ENCODE assay signal across 20 cellular contexts in the genomic region with DNA sequence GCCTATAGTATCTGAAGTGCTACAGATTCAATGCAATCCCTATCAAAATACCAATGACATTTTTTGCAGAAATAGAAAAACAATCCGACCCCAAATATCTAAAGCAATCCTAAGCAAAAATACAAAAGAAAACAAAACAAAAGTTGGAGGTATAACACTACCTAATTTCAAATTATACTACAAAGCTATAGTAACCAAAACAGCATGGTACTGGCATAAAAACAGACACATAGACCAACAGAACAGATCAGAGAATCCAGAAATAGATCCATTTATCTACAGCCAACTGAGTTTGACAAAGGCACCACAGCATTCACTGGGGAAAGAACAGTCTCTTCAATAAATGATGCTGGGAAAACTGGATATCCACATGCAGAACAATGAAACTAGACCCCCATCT. TPM values are rescaled to one million over a fixed set of nuclear protein-coding genes. Genes with fewer than 3 reads are reported as not detected.
DNase-seq lines count a peak whose midpoint lies in the region; ATAC-seq, FAIRE-seq and TF ChIP-seq lines count a peak whose summit lies in the region.
"Had no signal": no experiment of that assay in that cellular context is flagged by ENCODE, and none has a peak within 500 bp of the region (broad histone marks: within the 10 kb centered on the region; RNA-seq: fewer than 3 reads in every experiment).

No MANE protein-coding gene starts in this region.

- H3K27me3 ChIP-seq in BLaER1 (no peaks in the 10 kb centered on the region), K562 (ENCODE audit: control insufficient read depth in 2 of 2, insufficient read depth in 2 of 2, low read length in 2 of 2) (no peaks in the 10 kb centered on the region), smooth muscle cell (ENCODE audit: low read depth) (no peaks in the 10 kb centered on the region)

- H4K20me1 ChIP-seq in BLaER1 (peaks cover 15% of the 10 kb centered on the region; the same call in 1 of the 2 replicates), K562 (replicated peaks; ENCODE audit: control insufficient read depth, insufficient read depth, low read length) (no peaks in the 10 kb centered on the region), smooth muscle cell (ENCODE audit: low read depth) (no peaks in the 10 kb centered on the region)

- no peaks in the 10 kb centered on the region for H3K9me1 ChIP-seq in K562 (ENCODE audit: control insufficient read depth, insufficient read depth, low read length)

- intact Hi-C loops in K562 (cut with micrococcal nuclease) (no loop called here), CD14-positive monocyte (cut with micrococcal nuclease) (no loop called here)

- no peak overlapping the region for H3K9ac ChIP-seq in BLaER1
- H3K9ac ChIP-seq in K562 (ENCODE audit: insufficient read depth in 1 of 2, low read depth in 2 of 2, low read length in 2 of 2) = no peak overlapping the region
- no peak overlapping the region for H3K9ac ChIP-seq in smooth muscle cell (ENCODE audit: low read depth)

- no peak for FAIRE-seq in K562 (lab: Jason Lieb, UNC)
- FAIRE-seq: A549, D721Med, G401.6, GM12891, GM19239 had no signal

- H3K9me3 Mint-ChIP-seq in CD14-positive monocyte = peaks cover 26 to 46% (median 31%) of the 10 kb centered on the region in 7 donors

- no peaks in the 10 kb centered on the region for H3K27me3 Mint-ChIP-seq in CD14-positive monocyte (ENCODE audit: low read depth in 3 of 3)
- H3K27me3 Mint-ChIP-seq: B cell; CD4-positive, alpha-beta T cell had no signal

- H3K36me3 ChIP-seq in BLaER1 (peaks cover 54% of the 10 kb centered on the region), K562 (ENCODE audit: control insufficient read depth, insufficient read depth, low read length) (no peaks in the 10 kb centered on the region), smooth muscle cell (ENCODE audit: low read depth) (peaks cover 11% of the 10 kb centered on the region)

- H3K4me3 Mint-ChIP-seq in CD14-positive monocyte = no peak overlapping the region
- H3K4me3 Mint-ChIP-seq: B cell; CD4-positive, alpha-beta T cell; CD8-positive, alpha-beta T cell had no signal

- in situ Hi-C loops in K562 (cut with MboI) = no loop called here

- H2AFZ ChIP-seq in K562 (ENCODE audit: low read depth, low read length) (no peak overlapping the region), smooth muscle cell (ENCODE audit: low read depth) (no peak overlapping the region)

- POLR2A ChIA-PET in K562 (lab: Yijun Ruan, JAX) = no interaction called here

- no peak for TF ChIP-seq POLR2A in K562 (conservative IDR thresholded peaks at IDR 0.05)

- no peak for ATAC-seq in K562
- ATAC-seq: A549; CD8-positive, alpha-beta T cell had no signal

- CTCF ChIA-PET in K562 (lab: Yijun Ruan, JAX; ENCODE audit: low intra/inter-chr PET ratio) = no interaction called here

- peak overlapping the region; percentile 11; the same call in 1 of the 2 replicates for H3K4me3 ChIP-seq in BLaER1
- no peak overlapping the region for H3K4me3 ChIP-seq in K562
- H3K4me3 ChIP-seq in smooth muscle cell = peak overlapping the region; percentile 8
- H3K4me3 ChIP-seq: A549 had no signal

- no peak for TF ChIP-seq CTCF in K562 (IDR thresholded peaks at IDR 0.05 in 2 of 3, conservative IDR thresholded peaks at IDR 0.05 in 1 of 3; ENCODE audit: insufficient read depth in 2 of 3, low read depth in 1 of 3, low read length in 3 of 3)
- no peak for TF ChIP-seq CTCF in smooth muscle cell (IDR thresholded peaks at IDR 0.05; ENCODE audit: borderline replicate concordance, insufficient read depth, poor library complexity, severe bottlenecking)
- TF ChIP-seq CTCF in CD14-positive monocyte (IDR thresholded peaks at IDR 0.05) = no peak

- H3K79me2 ChIP-seq in K562 (ENCODE audit: control insufficient read depth, insufficient read depth, low read length) (no peaks in the 10 kb centered on the region), smooth muscle cell (ENCODE audit: low read depth) (peaks cover 3% of the 10 kb centered on the region)

- H3K4me1 ChIP-seq in BLaER1 = no peaks in the 10 kb centered on the region
- H3K4me1 ChIP-seq in K562 (replicated peaks in 1 of 2; ENCODE audit: control insufficient read depth in 2 of 2, insufficient read depth in 2 of 2, low read length in 2 of 2) = peaks cover 0 to 2% of the 10 kb centered on the region in 2 experiments; a peak in 2 of 5 replicates
- H3K4me1 ChIP-seq in smooth muscle cell (ENCODE audit: low read depth) = peaks cover 5% of the 10 kb centered on the region
- H3K4me1 ChIP-seq: A549, Caco-2 had no signal

- peaks cover 25 to 45% of the 10 kb centered on the region in 2 donors for H3K36me3 Mint-ChIP-seq in CD14-positive monocyte

- no peak for DNase-seq in K562 (ENCODE audit: extremely low read depth in 1 of 4, low spot score in 3 of 4)
- DNase-seq in smooth muscle cell (lab: John Stamatoyannopoulos, UW; ENCODE audit: unreplicated experiment) = no peak
- DNase-seq in NCI-H345 treated with DMSO at 0.1 percent for 48 hours (lab: John Stamatoyannopoulos, UW; ENCODE audit: unreplicated experiment) = no peak
- no peak for DNase-seq in CD14-positive monocyte (ENCODE audit: low spot score)
- DNase-seq: AML-193; C1 segment of cervical spinal cord; Caco-2; Calu3; CD4-positive, alpha-beta T cell; CD8-positive, alpha-beta T cell; DMS79 treated with DMSO at 0.1 percent for 48 hours; GF-D8 had no signal

- H3K4me2 ChIP-seq in BLaER1 (no peak overlapping the region), K562 (ENCODE audit: insufficient read depth, low read length) (no peak overlapping the region), smooth muscle cell (no peak overlapping the region)
- H3K4me2 ChIP-seq: A549 had no signal

- H3K27ac ChIP-seq in BLaER1 = no peak overlapping the region
- H3K27ac ChIP-seq in K562 (ENCODE audit: extremely low read depth, low read depth, low read length) = no peak overlapping the region
- no peak overlapping the region for H3K27ac ChIP-seq in smooth muscle cell (ENCODE audit: low read depth)
- H3K27ac ChIP-seq: 22Rv1, A549 had no signal

- H3K27ac Mint-ChIP-seq in CD14-positive monocyte = no peak overlapping the region
- H3K27ac Mint-ChIP-seq: B cell; CD4-positive, alpha-beta T cell; CD8-positive, alpha-beta T cell had no signal

- no TSS peak for BruUV-seq in K562 (replicated peaks; lab: Mats Ljungman, UMichigan)

- H3F3A ChIP-seq in smooth muscle cell (ENCODE audit: low read depth) = no peaks in the 10 kb centered on the region

- H3K9me3 ChIP-seq in BLaER1 = peaks cover 63% of the 10 kb centered on the region
- H3K9me3 ChIP-seq in K562 (replicated peaks; ENCODE audit: control insufficient read depth, insufficient read depth, low read depth, low read length) = peaks cover 2% of the 10 kb centered on the region
- H3K9me3 ChIP-seq in smooth muscle cell (replicated peaks; ENCODE audit: low read depth) = peaks cover 11% of the 10 kb centered on the region

- TF ChIP-seq RAD21 in K562 (CRISPR knock-in tag; conservative IDR thresholded peaks at IDR 0.05 in 1 of 2, IDR thresholded peaks at IDR 0.05 in 1 of 2) = no peak

- TF ChIP-seq EP300 in K562 (IDR thresholded peaks at IDR 0.05; ENCODE audit: low read length) = no peak

- H3K4me1 Mint-ChIP-seq in CD14-positive monocyte = peaks cover 2% of the 10 kb centered on the region
- H3K4me1 Mint-ChIP-seq: B cell had no signal

- WGBS in K562 (ENCODE audit: insufficient coverage, low coverage, missing lambda C conversion rate) = 0% methylated on average over 1 of the region's 1 CpG
- WGBS in smooth muscle cell (ENCODE audit: low lambda C conversion rate) = 100% methylated on average over 1 of the region's 1 CpG

TF ChIP-seq in K562, 482 proteins besides CTCF, POLR2A, EP300 and RAD21:
- TF ChIP-seq GATA2 (CRISPR knock-in tag; IDR thresholded peaks at IDR 0.05) (no peak), RBM25 (IDR thresholded peaks at IDR 0.05; ENCODE audit: low read depth, low read length, severe bottlenecking) (peak; percentile 52)

RNA-seq across cellular contexts. Expression of a gene that starts 23.8 kb away (rescaled TPM):
- 42.0 and 69.0 TPM in 2 replicates for total RNA-seq in K562 (2011; cell fraction: chromatin; rRNA removed; ENCODE audit: low replicate concordance)
- 42.7 and 48.0 TPM in 2 replicates for total RNA-seq in K562 (2011; cell fraction: nucleolus; rRNA removed)
- 37.2 and 43.0 TPM in 2 replicates for total RNA-seq in K562 (2011; cell fraction: nucleoplasm; rRNA removed)
- 28.3 and 31.8 TPM in 2 replicates for total RNA-seq in K562 (2014; rRNA removed)
- 9.2 and 10.3 TPM in 2 replicates for total RNA-seq in K562 (2014; rRNA removed; fragmentation: Illumina TruSeq; extraction: Trizol)
- 17.8 TPM in 2 replicates for total RNA-seq in K562 (2015; rRNA removed; fragmentation: Illumina TruSeq; extraction: Trizol)
- total RNA-seq in K562 (2021) = 34.4 and 36.5 TPM in 2 replicates
- 11.0 and 11.7 TPM in 2 replicates for polyA plus RNA-seq in K562 (2011; rRNA removed)
- 10.8 and 12.5 TPM in 2 replicates for polyA plus RNA-seq in K562 (2011; cell fraction: cytosol; rRNA removed)
- 26.0 and 32.8 TPM in 2 replicates for polyA plus RNA-seq in K562 (2011; cell fraction: nucleus; rRNA removed)
- 20.1 and 25.3 TPM in 2 replicates for polyA plus RNA-seq in K562 (2012)
- polyA plus RNA-seq in K562 (2014; fragmentation: Illumina TruSeq; extraction: Trizol) = 13.8 and 15.1 TPM in 2 replicates
- 1 to 10 TPM; 1.6 to 2.7 TPM for polyA plus RNA-seq in K562 (2014; fragmentation: Nextera tagmentation; extraction: Ambion mirVana)
- polyA plus RNA-seq in K562 (2014; rRNA removed) = 16.5 and 20.5 TPM in 2 replicates
- 7.5 and 9.7 TPM in 2 replicates for polyA minus RNA-seq in K562 (2011; rRNA and poly(A)+ RNA removed)
- polyA minus RNA-seq in K562 (2011; cell fraction: cytosol; rRNA and poly(A)+ RNA removed) = 9.0 and 13.4 TPM in 2 replicates
- polyA minus RNA-seq in K562 (2011; cell fraction: nucleus; rRNA and poly(A)+ RNA removed) = 18.8 and 19.3 TPM in 2 replicates
- total RNA-seq in smooth muscle cell = 6.1 and 6.4 TPM in 2 replicates
- polyA plus RNA-seq in smooth muscle cell = 6.9 and 11.8 TPM in 2 replicates
- polyA plus RNA-seq in CD14-positive monocyte = 1 to 10 TPM; 1.1 to 2.2 TPM
